Comparison of ENCODE assay signal across 21 cellular contexts in the genomic region with DNA sequence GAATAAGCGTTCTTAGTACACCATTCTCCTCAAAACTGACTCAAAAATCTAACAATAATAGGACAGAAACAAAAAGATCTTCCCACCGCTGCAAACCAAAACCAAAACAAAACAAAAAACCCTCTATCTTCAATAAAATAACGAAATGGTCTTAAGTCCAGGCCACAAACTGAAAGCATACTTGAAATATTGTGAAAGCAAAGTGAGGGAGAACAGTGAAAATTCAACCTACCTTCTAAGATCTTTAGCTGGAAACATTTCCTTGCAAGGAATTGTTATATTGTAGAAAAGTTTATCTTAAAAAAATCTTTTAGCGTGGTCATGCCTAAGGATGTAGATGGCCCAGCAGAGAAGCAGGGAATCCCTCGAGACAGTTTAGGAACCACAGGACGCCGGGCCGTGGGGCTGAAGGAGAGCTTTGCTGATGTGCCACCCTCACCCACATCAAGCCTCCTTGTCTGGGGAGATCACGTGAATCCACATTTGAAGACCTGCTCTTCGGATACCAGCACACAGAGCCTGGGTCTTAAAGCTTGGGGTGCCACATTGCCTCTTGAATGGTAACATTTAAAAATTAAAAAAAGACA. TPM values are rescaled to one million over a fixed set of nuclear protein-coding genes. Genes with fewer than 3 reads are reported as not detected.
DNase-seq lines count a peak whose midpoint lies in the region; ATAC-seq, FAIRE-seq and TF ChIP-seq lines count a peak whose summit lies in the region.
"Had no signal": no experiment of that assay in that cellular context is flagged by ENCODE, and none has a peak within 500 bp of the region (broad histone marks: within the 10 kb centered on the region; RNA-seq: fewer than 3 reads in every experiment).

No MANE protein-coding gene starts in this region.

- no peak for TF ChIP-seq CTCF in NB4 (IDR thresholded peaks at IDR 0.05; ENCODE audit: low read depth, low read length)
- no peak for TF ChIP-seq CTCF in K562 (IDR thresholded peaks at IDR 0.05 in 2 of 3, conservative IDR thresholded peaks at IDR 0.05 in 1 of 3; ENCODE audit: insufficient read depth in 2 of 3, low read depth in 1 of 3, low read length in 3 of 3)
- no peak for TF ChIP-seq CTCF in osteoblast (IDR thresholded peaks at IDR 0.05; ENCODE audit: extremely low read depth, low read depth, low read length)
- no peak for TF ChIP-seq CTCF in endodermal cell (conservative IDR thresholded peaks at IDR 0.05)

- H3K27me3 ChIP-seq in BLaER1 treated with 17β-estradiol and CSF1 and Interleukin-3, amounts not matched to agents 10 nM and 100 nM, result no peaks in the 10 kb centered on the region
- H3K27me3 ChIP-seq in K562 (ENCODE audit: control insufficient read depth in 2 of 2, insufficient read depth in 2 of 2, low read length in 2 of 2) (peaks cover 6 to 27% of the 10 kb centered on the region in 2 experiments), osteoblast (ENCODE audit: insufficient read depth, low read length) (no peaks in the 10 kb centered on the region), endodermal cell (ENCODE audit: control insufficient read depth, insufficient read depth, low read length, poor library complexity, severe bottlenecking) (no peaks in the 10 kb centered on the region)

- H2AFZ ChIP-seq in K562 (ENCODE audit: low read depth, low read length) (no peak overlapping the region), osteoblast (ENCODE audit: low read length) (peak overlapping the region; percentile 78)

- no peak overlapping the region for H3K4me3 ChIP-seq in BLaER1 treated with 17β-estradiol and CSF1 and Interleukin-3, amounts not matched to agents 10 nM and 100 nM
- H3K4me3 ChIP-seq in NB4 (ENCODE audit: low read depth, low read length) (no peak overlapping the region), K562 (no peak overlapping the region), osteoblast (ENCODE audit: insufficient read depth, low read length) (peak overlapping the region; percentile 21), endodermal cell (ENCODE audit: low read length) (no peak overlapping the region)
- H3K4me3 ChIP-seq: HAP-1 had no signal

- H3K9me1 ChIP-seq in K562 (ENCODE audit: control insufficient read depth, insufficient read depth, low read length), result no peaks in the 10 kb centered on the region

- H3K4me3 Mint-ChIP-seq in endodermal cell, result no peak overlapping the region
- H3K4me3 Mint-ChIP-seq: CD4-positive, CD25-positive, alpha-beta regulatory T cell; CD8-positive, alpha-beta memory T cell had no signal

- H3K9me3 ChIP-seq in BLaER1 treated with 17β-estradiol and CSF1 and Interleukin-3, amounts not matched to agents 10 nM and 100 nM (replicated peaks in 1 of 11), result no peaks in the 10 kb centered on the region
- no peaks in the 10 kb centered on the region; the same call in 1 of the 2 replicates for H3K9me3 ChIP-seq in K562 (replicated peaks; ENCODE audit: control insufficient read depth, insufficient read depth, low read depth, low read length)
- no peaks in the 10 kb centered on the region for H3K9me3 ChIP-seq in osteoblast (ENCODE audit: low read depth, low read length)
- no peaks in the 10 kb centered on the region for H3K9me3 ChIP-seq in endodermal cell (ENCODE audit: control insufficient read depth, low read length)
- H3K9me3 ChIP-seq: HAP-1 had no signal

- H3K9me3 Mint-ChIP-seq in endodermal cell, result no peaks in the 10 kb centered on the region
- H3K9me3 Mint-ChIP-seq: CD8-positive, alpha-beta memory T cell had no signal

- TF ChIP-seq RAD21 in K562 (CRISPR knock-in tag; conservative IDR thresholded peaks at IDR 0.05 in 1 of 2, IDR thresholded peaks at IDR 0.05 in 1 of 2), result no peak

- H3K4me2 ChIP-seq in BLaER1 treated with 17β-estradiol and CSF1 and Interleukin-3, amounts not matched to agents 10 nM and 100 nM, result peak overlapping the region in 7 of 11 experiments; percentile 16 to 43 (median 37); a peak in 12 of 22 replicates
- H3K4me2 ChIP-seq in K562 (ENCODE audit: insufficient read depth, low read length) (no peak overlapping the region), osteoblast (ENCODE audit: insufficient read depth, low read length) (peak overlapping the region; percentile 76)

- H3K36me3 ChIP-seq in BLaER1 treated with 17β-estradiol and CSF1 and Interleukin-3, amounts not matched to agents 10 nM and 100 nM, result no peaks in the 10 kb centered on the region
- no peaks in the 10 kb centered on the region for H3K36me3 ChIP-seq in K562 (ENCODE audit: control insufficient read depth, insufficient read depth, low read length)
- no peaks in the 10 kb centered on the region for H3K36me3 ChIP-seq in osteoblast (ENCODE audit: insufficient read depth, low read length)
- H3K36me3 ChIP-seq in endodermal cell (ENCODE audit: control insufficient read depth, insufficient read depth, low read length), result no peaks in the 10 kb centered on the region
- H3K36me3 ChIP-seq: HAP-1 had no signal

- in situ Hi-C loops in K562 (cut with MboI), result no loop called here

- DNase-seq in NB4 (ENCODE audit: low read depth) (peak; percentile 9), K562 (ENCODE audit: extremely low read depth in 1 of 4, low spot score in 3 of 4) (no peak), osteoblast (ENCODE audit: insufficient read length, low spot score, missing footprints) (no peak), NCI-H82 treated with DMSO at 0.1 percent for 48 hours (lab: John Stamatoyannopoulos, UW; ENCODE audit: unreplicated experiment) (no peak), endodermal cell (no peak)
- no peak for DNase-seq in activated T-cell treated with anti-CD3 and anti-CD28 coated beads, Interleukin-2, amount 50 U/mL, for 1 hour
- DNase-seq: 8988T; C1 segment of cervical spinal cord; CD4-positive, CD25-positive, alpha-beta regulatory T cell; CD8-positive, alpha-beta memory T cell; COR-L47; DMS 273 treated with DMSO at 0.1 percent for 48 hours; GDM1 had no signal

- no peak for ATAC-seq in K562

- intact Hi-C loops in K562 (cut with micrococcal nuclease), result no loop called here

- no peaks in the 10 kb centered on the region for H4K20me1 ChIP-seq in BLaER1 treated with 17β-estradiol and CSF1 and Interleukin-3, amounts not matched to agents 10 nM and 100 nM
- H4K20me1 ChIP-seq in K562 (replicated peaks; ENCODE audit: control insufficient read depth, insufficient read depth, low read length) (no peaks in the 10 kb centered on the region), osteoblast (ENCODE audit: insufficient read depth, low read length) (no peaks in the 10 kb centered on the region)

- peaks cover 0 to 11% (median 6%) of the 10 kb centered on the region in 10 experiments; a peak in 11 of 20 replicates for H3K4me1 ChIP-seq in BLaER1 treated with 17β-estradiol and CSF1 and Interleukin-3, amounts not matched to agents 10 nM and 100 nM
- H3K4me1 ChIP-seq in K562 (replicated peaks in 1 of 2; ENCODE audit: control insufficient read depth in 2 of 2, insufficient read depth in 2 of 2, low read length in 2 of 2) (no peaks in the 10 kb centered on the region), osteoblast (ENCODE audit: insufficient read depth, low read length) (peaks cover 4% of the 10 kb centered on the region), endodermal cell (ENCODE audit: control insufficient read depth, insufficient read depth, low read length) (no peaks in the 10 kb centered on the region)

- no peak overlapping the region for H3K27ac ChIP-seq in BLaER1 treated with 17β-estradiol and CSF1 and Interleukin-3, amounts not matched to agents 10 nM and 100 nM
- H3K27ac ChIP-seq in K562 (ENCODE audit: extremely low read depth, low read depth, low read length), result no peak overlapping the region
- peak overlapping the region; percentile 50 for H3K27ac ChIP-seq in osteoblast (ENCODE audit: low read depth, low read length)
- no peak overlapping the region for H3K27ac ChIP-seq in endodermal cell (ENCODE audit: low read depth, low read length)
- H3K27ac ChIP-seq: HL-60 had no signal

- TF ChIP-seq POLR2A in NB4 (IDR thresholded peaks at IDR 0.05; ENCODE audit: extremely low read depth, insufficient read length), result no peak
- no peak for TF ChIP-seq POLR2A in K562 (conservative IDR thresholded peaks at IDR 0.05)

- 2% methylated on average over 10 of the region's 10 CpGs for WGBS in K562 (ENCODE audit: insufficient coverage, low coverage, missing lambda C conversion rate)
- 93 to 95% methylated on average over 4 to 10 of the region's 10 CpGs for WGBS in endodermal cell (ENCODE audit: insufficient coverage in 1 of 2, insufficient read length in 1 of 2), 2 experiments

- POLR2A ChIA-PET in K562 (lab: Yijun Ruan, JAX), result no interaction called here

- H3K9ac ChIP-seq in BLaER1 treated with 17β-estradiol and CSF1 and Interleukin-3, amounts not matched to agents 10 nM and 100 nM, result no peak overlapping the region
- H3K9ac ChIP-seq in K562 (ENCODE audit: insufficient read depth in 1 of 2, low read depth in 2 of 2, low read length in 2 of 2) (no peak overlapping the region), endodermal cell (ENCODE audit: extremely low read depth, low read length, poor library complexity, severe bottlenecking) (no peak overlapping the region)

- CTCF ChIA-PET in K562 (lab: Yijun Ruan, JAX; ENCODE audit: low intra/inter-chr PET ratio), result no interaction called here

- H3K79me2 ChIP-seq in K562 (ENCODE audit: control insufficient read depth, insufficient read depth, low read length), result no peaks in the 10 kb centered on the region
- H3K79me2 ChIP-seq in osteoblast (ENCODE audit: insufficient read depth, low read length), result no peaks in the 10 kb centered on the region

- no peak overlapping the region for H3K27ac Mint-ChIP-seq in endodermal cell
- H3K27ac Mint-ChIP-seq: CD4-positive, CD25-positive, alpha-beta regulatory T cell; CD8-positive, alpha-beta memory T cell had no signal

- FAIRE-seq in K562 (lab: Jason Lieb, UNC), result no peak
- FAIRE-seq: GM12892, GM18507, H1 had no signal

- no peaks in the 10 kb centered on the region for H3K27me3 Mint-ChIP-seq in endodermal cell (ENCODE audit: insufficient read depth)
- H3K27me3 Mint-ChIP-seq: CD8-positive, alpha-beta memory T cell had no signal

- BruUV-seq in K562 (replicated peaks; lab: Mats Ljungman, UMichigan), result no TSS peak

- no peak for TF ChIP-seq EP300 in K562 (IDR thresholded peaks at IDR 0.05; ENCODE audit: low read length)

- H3K36me3 Mint-ChIP-seq in endodermal cell (ENCODE audit: low read depth), result no peaks in the 10 kb centered on the region
- H3K36me3 Mint-ChIP-seq: CD4-positive, CD25-positive, alpha-beta regulatory T cell; CD8-positive, alpha-beta memory T cell had no signal

- H3K4me1 Mint-ChIP-seq in endodermal cell, result peaks cover 8% of the 10 kb centered on the region
- H3K4me1 Mint-ChIP-seq: CD4-positive, CD25-positive, alpha-beta regulatory T cell; CD8-positive, alpha-beta memory T cell had no signal

RNA-seq across cellular contexts. Expression of gene LVRN, which starts 27.8 kb away (rescaled TPM):
- 1.8 and 8.7 TPM in 2 replicates for total RNA-seq in K562 (2011; cell fraction: chromatin; rRNA removed; ENCODE audit: low replicate concordance)
- 0.83 and 1.8 TPM in 2 replicates for total RNA-seq in K562 (2011; cell fraction: nucleolus; rRNA removed)
- total RNA-seq in K562 (2011; cell fraction: nucleoplasm; rRNA removed), result 3.2 and 4.3 TPM in 2 replicates
- total RNA-seq in K562 (2014; rRNA removed) (2.2 and 4.1 TPM in 2 replicates), K562 (2014; rRNA removed; fragmentation: Illumina TruSeq; extraction: Trizol) (4.7 and 6.7 TPM in 2 replicates), K562 (2015; rRNA removed; fragmentation: Illumina TruSeq; extraction: Trizol) (3.4 and 3.8 TPM in 2 replicates), K562 (2021) (2.9 and 4.1 TPM in 2 replicates), osteoblast (under 0.01 and 0.59 TPM in 2 replicates), endodermal cell (under 1 TPM; 0.26 to 0.38 TPM)
- polyA plus RNA-seq in K562 (2011; rRNA removed) (1.0 and 5.0 TPM in 2 replicates), K562 (2014; fragmentation: Illumina TruSeq; extraction: Trizol) (4.5 and 5.7 TPM in 2 replicates), K562 (2014; fragmentation: Nextera tagmentation; extraction: Ambion mirVana) (1 to 10 TPM; 2.6 to 3.3 TPM), K562 (2014; rRNA removed) (3.2 and 5.3 TPM in 2 replicates)
- 0.12 and 0.57 TPM in 2 replicates for polyA plus RNA-seq in K562 (2011; cell fraction: cytosol; rRNA removed)
- polyA plus RNA-seq in K562 (2011; cell fraction: nucleus; rRNA removed), result 0.53 and 1.7 TPM in 2 replicates
- polyA plus RNA-seq in K562 (2012), result 5.3 and 9.0 TPM in 2 replicates
- 0.69 and 3.0 TPM in 2 replicates for polyA minus RNA-seq in K562 (2011; rRNA and poly(A)+ RNA removed)
- 1.0 TPM in 1 of 2 replicates, not detected in the other for polyA minus RNA-seq in K562 (2011; cell fraction: cytosol; rRNA and poly(A)+ RNA removed)
- 0.78 and 1.9 TPM in 2 replicates for polyA minus RNA-seq in K562 (2011; cell fraction: nucleus; rRNA and poly(A)+ RNA removed)
- polyA plus RNA-seq in endodermal cell (2013, experiment 1 of 2), result 0.39 TPM
- polyA plus RNA-seq in endodermal cell (2013, experiment 2 of 2), result 0.37 TPM
- total RNA-seq: A673; CD4-positive, CD25-positive, alpha-beta regulatory T cell; HT1080 had no signal
- polyA plus RNA-seq: CD4-positive, CD25-positive, alpha-beta regulatory T cell; CD8-positive, alpha-beta memory T cell had no signal
